17 cellular contexts compared by ENCODE assay signal in genomic region chr19:38227272-38228004, GRCh38. TPM values are rescaled to one million over a fixed set of nuclear protein-coding genes. Genes with fewer than 3 reads are reported as not detected.
DNase-seq lines count a peak whose midpoint lies in the region; ATAC-seq, FAIRE-seq and TF ChIP-seq lines count a peak whose summit lies in the region.
"Had no signal": no experiment of that assay in that cellular context is flagged by ENCODE, and none has a peak within 500 bp of the region (broad histone marks: within the 10 kb centered on the region; RNA-seq: fewer than 3 reads in every experiment).

No MANE protein-coding gene starts in this region.

- no peak overlapping the region for H2BK120ac ChIP-seq in H9 (ENCODE audit: low read depth, low read length, poor library complexity, severe bottlenecking)

- peaks cover 23 to 40% of the 10 kb centered on the region in 2 experiments for H3K4me1 Mint-ChIP-seq in H9
- peaks cover 7% of the 10 kb centered on the region for H3K4me1 Mint-ChIP-seq in astrocyte (ENCODE audit: low read depth, unreplicated experiment)
- H3K4me1 Mint-ChIP-seq in naive thymus-derived CD4-positive, alpha-beta T cell: peaks cover 15 to 37% (median 24%) of the 10 kb centered on the region in 7 donors
- H3K4me1 Mint-ChIP-seq in CD8-positive, alpha-beta T cell (ENCODE audit: low read depth): peaks cover 26% of the 10 kb centered on the region

- H3K36me3 Mint-ChIP-seq in H9 (ENCODE audit: insufficient read depth in 1 of 3, low read depth in 3 of 3): no peaks in the 10 kb centered on the region; a peak in 1 of 7 replicates
- H3K36me3 Mint-ChIP-seq in astrocyte (ENCODE audit: low read depth, unreplicated experiment): no peaks in the 10 kb centered on the region
- H3K36me3 Mint-ChIP-seq in naive thymus-derived CD4-positive, alpha-beta T cell: peaks cover 0 to 10% (median 6%) of the 10 kb centered on the region in 5 donors
- H3K36me3 Mint-ChIP-seq in CD8-positive, alpha-beta T cell: no peaks in the 10 kb centered on the region

- POLR2A ChIA-PET in naive thymus-derived CD4-positive, alpha-beta T cell (lab: Charles Lee): no interaction called here
- POLR2A ChIA-PET in CD8-positive, alpha-beta T cell (lab: Charles Lee): no interaction called here

- peaks cover 28 to 56% (median 46%) of the 10 kb centered on the region in 11 experiments for H3K27me3 ChIP-seq in BLaER1 treated with 17β-estradiol and CSF1 and Interleukin-3, amounts not matched to agents 10 nM and 100 nM
- H3K27me3 ChIP-seq in H9 (ENCODE audit: insufficient read depth, low read length) (no peaks in the 10 kb centered on the region; the same call in 1 of the 2 replicates), astrocyte (ENCODE audit: insufficient read depth, low read length) (peaks cover 3% of the 10 kb centered on the region), body of pancreas (peaks cover 4 to 43% of the 10 kb centered on the region in 2 donors), spleen (replicated peaks in 1 of 7) (peaks cover 11 to 100% (median 86%) of the 10 kb centered on the region in 7 donors)
- H3K27me3 ChIP-seq in naive thymus-derived CD4-positive, alpha-beta T cell (ENCODE audit: control insufficient read depth in 2 of 2, insufficient read depth in 2 of 2, low read length in 2 of 2): peaks cover 5 to 29% of the 10 kb centered on the region in 2 donors
- peaks cover 38% of the 10 kb centered on the region for H3K27me3 ChIP-seq in CD8-positive, alpha-beta T cell (ENCODE audit: insufficient read depth, low read length)

- ATAC-seq in naive thymus-derived CD4-positive, alpha-beta T cell: no peak
- ATAC-seq in CD8-positive, alpha-beta T cell: no peak
- no peak for ATAC-seq in body of pancreas

- no peak overlapping the region for H4K8ac ChIP-seq in H9 (replicated peaks; ENCODE audit: insufficient read length, low read depth, low read length)

- H3K27me3 Mint-ChIP-seq in H9 (ENCODE audit: low read depth) (peaks cover 48% of the 10 kb centered on the region), astrocyte (ENCODE audit: low read depth, unreplicated experiment) (peaks cover 21% of the 10 kb centered on the region)
- H3K27me3 Mint-ChIP-seq in naive thymus-derived CD4-positive, alpha-beta T cell: peaks cover 56 to 76% (median 74%) of the 10 kb centered on the region in 5 donors
- peaks cover 51% of the 10 kb centered on the region for H3K27me3 Mint-ChIP-seq in CD8-positive, alpha-beta T cell (ENCODE audit: low read depth)

- H4K91ac ChIP-seq in H9 (ENCODE audit: insufficient read length, low read depth, low read length): no peak overlapping the region

- H2AFZ ChIP-seq in H9 (ENCODE audit: low read length): no peak overlapping the region
- H2AFZ ChIP-seq in astrocyte (ENCODE audit: low read depth, low read length): no peak overlapping the region

- H2BK20ac ChIP-seq in H9 (ENCODE audit: low read depth, low read length, poor library complexity, severe bottlenecking): no peak overlapping the region

- no peak overlapping the region for H3K27ac ChIP-seq in BLaER1 treated with 17β-estradiol and CSF1 and Interleukin-3, amounts not matched to agents 10 nM and 100 nM
- H3K27ac ChIP-seq in H9 (ENCODE audit: insufficient read length, low read depth, low read length) (no peak overlapping the region), astrocyte (ENCODE audit: low read depth, low read length) (no peak overlapping the region), body of pancreas (no peak overlapping the region), spleen (no peak overlapping the region)
- no peak overlapping the region for H3K27ac ChIP-seq in naive thymus-derived CD4-positive, alpha-beta T cell (ENCODE audit: low read depth, low read length)
- H3K27ac ChIP-seq in CD8-positive, alpha-beta T cell (ENCODE audit: low read depth, low read length): no peak overlapping the region
- H3K27ac ChIP-seq: adrenal gland, sigmoid colon, thyroid gland had no signal

- H3K4ac ChIP-seq in H9 (ENCODE audit: low read depth, low read length): no peak overlapping the region

- H3K27ac Mint-ChIP-seq in H9 (peak overlapping the region in 1 of 3 experiments; percentile 94; a peak in 2 of 7 replicates), astrocyte (ENCODE audit: unreplicated experiment) (no peak overlapping the region)
- no peak overlapping the region for H3K27ac Mint-ChIP-seq in naive thymus-derived CD4-positive, alpha-beta T cell
- H3K27ac Mint-ChIP-seq in CD8-positive, alpha-beta T cell: no peak overlapping the region
- H3K27ac Mint-ChIP-seq: activated CD4-positive, alpha-beta T cell treated with anti-CD3 and anti-CD28 coated beads, Interleukin-2, amount 10 ng/mL, durations not matched to agents 7 days and 5 days; CD4-positive, CD25-positive, alpha-beta regulatory T cell had no signal

- no peak overlapping the region for H2BK5ac ChIP-seq in H9 (ENCODE audit: insufficient read length, low read length)

- no peak overlapping the region for H2BK15ac ChIP-seq in H9 (ENCODE audit: low read depth, low read length)

- no peak overlapping the region for H2AK5ac ChIP-seq in H9 (ENCODE audit: insufficient read length, low read length)

- no peak overlapping the region for H3K18ac ChIP-seq in H9 (ENCODE audit: insufficient read length, low read depth, low read length)

- no peak overlapping the region for H3K23ac ChIP-seq in H9 (ENCODE audit: insufficient read length, low read depth, low read length)

- H3K56ac ChIP-seq in H9 (ENCODE audit: insufficient read length, low read depth, low read length): no peak overlapping the region

- no peak overlapping the region for H2BK12ac ChIP-seq in H9 (ENCODE audit: insufficient read length, low read depth, low read length)

- H3K9me3 Mint-ChIP-seq in H9 (no peaks in the 10 kb centered on the region; a peak in 1 of 5 replicates), astrocyte (ENCODE audit: unreplicated experiment) (no peaks in the 10 kb centered on the region)
- H3K9me3 Mint-ChIP-seq in naive thymus-derived CD4-positive, alpha-beta T cell: peaks cover 0 to 7% (median 0%) of the 10 kb centered on the region in 11 donors
- no peaks in the 10 kb centered on the region for H3K9me3 Mint-ChIP-seq in CD8-positive, alpha-beta T cell
- H3K9me3 Mint-ChIP-seq: activated CD4-positive, alpha-beta T cell treated with anti-CD3 and anti-CD28 coated beads, Interleukin-2, amount 10 ng/mL, durations not matched to agents 7 days and 5 days; central memory CD8-positive, alpha-beta T cell had no signal

- no peak for FAIRE-seq in astrocyte (lab: Jason Lieb, UNC)

- no peaks in the 10 kb centered on the region for H3K79me1 ChIP-seq in H9 (ENCODE audit: insufficient read depth, low read depth, low read length, poor library complexity, severe bottlenecking)

- H3K23me2 ChIP-seq in H9 (ENCODE audit: insufficient read length, low read depth, low read length, poor library complexity, severe bottlenecking): peaks cover 9% of the 10 kb centered on the region

- H4K5ac ChIP-seq in H9 (ENCODE audit: insufficient read length, low read depth, low read length): no peak overlapping the region

- no peak for TF ChIP-seq POLR2A in body of pancreas (IDR thresholded peaks at IDR 0.05)
- no peak for TF ChIP-seq POLR2A in spleen (IDR thresholded peaks at IDR 0.05)

- DNase-seq in H9 (no peak), astrocyte (ENCODE audit: low read depth) (no peak), body of pancreas (no peak), spleen (no peak)
- no peak for DNase-seq in naive thymus-derived CD4-positive, alpha-beta T cell
- DNase-seq in CD8-positive, alpha-beta T cell: no peak
- DNase-seq: activated CD4-positive, alpha-beta T cell treated with anti-CD3 and anti-CD28 coated beads, Interleukin-2, amount 10 ng/mL, durations not matched to agents 7 days and 5 days; adrenal gland; CD4-positive, CD25-positive, alpha-beta regulatory T cell; foreskin fibroblast; sigmoid colon; stimulated activated CD4-positive, alpha-beta T cell treated with anti-CD3 and anti-CD28 coated beads, Interleukin-4, amount 100 ng/mL, for 24 hours; T-helper 9 cell; thyroid gland had no signal

- intact Hi-C loops in naive thymus-derived CD4-positive, alpha-beta T cell (cut with micrococcal nuclease): loop anchor here in 1 of 2 donors (5.0 kb wide), 1 partner anchor 110 kb away; the partner anchor contains the start of gene CATSPERG
- intact Hi-C loops in CD8-positive, alpha-beta T cell (cut with DNase I, micrococcal nuclease): loop anchor here (5.0 to 10.0 kb wide), 2 partner anchors 183 to 325 kb away; no protein-coding TSS in a partner anchor
- intact Hi-C loops in body of pancreas (cut with DNase I): no loop called here
- intact Hi-C loops in spleen (cut with DNase I; ENCODE audit: low total_unique reads): loop anchor here (10.0 kb wide), 1 partner anchor 323 kb away; the partner anchor contains the start of genes SIPA1L3 and WDR87

- peaks cover 11 to 41% (median 35%) of the 10 kb centered on the region in 10 experiments; a peak in 18 of 20 replicates for H3K4me1 ChIP-seq in BLaER1 treated with 17β-estradiol and CSF1 and Interleukin-3, amounts not matched to agents 10 nM and 100 nM
- H3K4me1 ChIP-seq in H9 (ENCODE audit: insufficient read depth, low read length) (0 out of 2 replicates have a peak, but pooled peaks cover 2% of the 10 kb centered on the region), astrocyte (ENCODE audit: insufficient read depth, low read length) (peaks cover 12% of the 10 kb centered on the region), body of pancreas (peaks cover 21% of the 10 kb centered on the region), spleen (peaks cover 7 to 39% (median 28%) of the 10 kb centered on the region in 6 donors)
- H3K4me1 ChIP-seq in naive thymus-derived CD4-positive, alpha-beta T cell (ENCODE audit: control insufficient read depth in 2 of 2, insufficient read depth in 2 of 2, low read length in 2 of 2): peaks cover 3 to 7% of the 10 kb centered on the region in 2 donors
- peaks cover 20% of the 10 kb centered on the region for H3K4me1 ChIP-seq in CD8-positive, alpha-beta T cell (ENCODE audit: insufficient read depth, low read length)

- no peaks in the 10 kb centered on the region for H3K9me3 ChIP-seq in BLaER1 treated with 17β-estradiol and CSF1 and Interleukin-3, amounts not matched to agents 10 nM and 100 nM (replicated peaks in 1 of 11)
- H3K9me3 ChIP-seq in H9 (ENCODE audit: control insufficient read depth, low read depth, low read length): no peaks in the 10 kb centered on the region
- no peaks in the 10 kb centered on the region for H3K9me3 ChIP-seq in astrocyte (ENCODE audit: insufficient read depth, low read depth, low read length)
- H3K9me3 ChIP-seq in naive thymus-derived CD4-positive, alpha-beta T cell (ENCODE audit: control insufficient read depth in 2 of 3, low read length in 3 of 3): no peaks in the 10 kb centered on the region
- no peaks in the 10 kb centered on the region for H3K9me3 ChIP-seq in CD8-positive, alpha-beta T cell (ENCODE audit: low read length)
- no peaks in the 10 kb centered on the region for H3K9me3 ChIP-seq in body of pancreas
- no peaks in the 10 kb centered on the region for H3K9me3 ChIP-seq in spleen
- H3K9me3 ChIP-seq: adrenal gland, sigmoid colon, thyroid gland had no signal

- H3K4me2 ChIP-seq in BLaER1 treated with 17β-estradiol and CSF1 and Interleukin-3, amounts not matched to agents 10 nM and 100 nM: peak overlapping the region in 10 of 11 experiments; percentile 23 to 100 (median 70); a peak in 20 of 22 replicates
- peak overlapping the region; percentile 57 for H3K4me2 ChIP-seq in H9 (ENCODE audit: insufficient read depth, insufficient read length, low read length)
- H3K4me2 ChIP-seq in astrocyte (ENCODE audit: low read length): no peak overlapping the region

- H3T11ph ChIP-seq in H9 (ENCODE audit: low read length): no peak overlapping the region

- TF ChIP-seq CTCF in H9 (conservative IDR thresholded peaks at IDR 0.05) (no peak), astrocyte (IDR thresholded peaks at IDR 0.05; ENCODE audit: insufficient read depth, low read depth, low read length) (no peak), body of pancreas (IDR thresholded peaks at IDR 0.05) (no peak), spleen (IDR thresholded peaks at IDR 0.05 in 8 of 11, conservative IDR thresholded peaks at IDR 0.05 in 3 of 11) (no peak)
- no peak for TF ChIP-seq CTCF in CD8-positive, alpha-beta T cell (IDR thresholded peaks at IDR 0.05)

- peaks cover 0 to 17% (median 4%) of the 10 kb centered on the region in 11 experiments; a peak in 5 of 22 replicates for H4K20me1 ChIP-seq in BLaER1 treated with 17β-estradiol and CSF1 and Interleukin-3, amounts not matched to agents 10 nM and 100 nM
- H4K20me1 ChIP-seq in H9 (ENCODE audit: control insufficient read depth, insufficient read depth, insufficient read length) (peaks cover 2% of the 10 kb centered on the region), astrocyte (ENCODE audit: insufficient read depth, low read length) (peaks cover 12% of the 10 kb centered on the region)

- no peaks in the 10 kb centered on the region for H3K79me2 ChIP-seq in H9 (ENCODE audit: insufficient read depth, low read length)
- H3K79me2 ChIP-seq in astrocyte (ENCODE audit: insufficient read depth, low read length): peaks cover 10% of the 10 kb centered on the region

- peak overlapping the region in 1 of 11 experiments; percentile 24; a peak in 1 of 22 replicates for H3K9ac ChIP-seq in BLaER1 treated with 17β-estradiol and CSF1 and Interleukin-3, amounts not matched to agents 10 nM and 100 nM
- H3K9ac ChIP-seq in H9 (ENCODE audit: extremely low read depth, insufficient read length, low read length): no peak overlapping the region
- no peak overlapping the region for H3K9ac ChIP-seq in astrocyte (ENCODE audit: low read length)

- H3K4me3 Mint-ChIP-seq in H9: peak overlapping the region; percentile 56 to 78
- peak overlapping the region; percentile 12 for H3K4me3 Mint-ChIP-seq in astrocyte (ENCODE audit: unreplicated experiment)
- H3K4me3 Mint-ChIP-seq in naive thymus-derived CD4-positive, alpha-beta T cell: peak overlapping the region in 9 of 10 donors; percentile 13 to 59 (median 33)
- no peak overlapping the region for H3K4me3 Mint-ChIP-seq in CD8-positive, alpha-beta T cell
- H3K4me3 Mint-ChIP-seq: activated CD4-positive, alpha-beta T cell treated with anti-CD3 and anti-CD28 coated beads, Interleukin-2, amount 10 ng/mL, durations not matched to agents 7 days and 5 days; central memory CD8-positive, alpha-beta T cell had no signal

- no peak overlapping the region for H3K14ac ChIP-seq in H9 (ENCODE audit: insufficient read depth, low read length)

- H3K4me3 ChIP-seq in BLaER1 treated with 17β-estradiol and CSF1 and Interleukin-3, amounts not matched to agents 10 nM and 100 nM: peak overlapping the region in 4 of 10 experiments; percentile 16 to 19 (median 16); a peak in 2 of 20 replicates
- H3K4me3 ChIP-seq in astrocyte (ENCODE audit: insufficient read depth, low read depth, low read length) (no peak overlapping the region), body of pancreas (no peak overlapping the region), spleen (no peak overlapping the region)
- no peak overlapping the region for H3K4me3 ChIP-seq in naive thymus-derived CD4-positive, alpha-beta T cell (ENCODE audit: low read length)
- H3K4me3 ChIP-seq in CD8-positive, alpha-beta T cell (ENCODE audit: low read depth, low read length): no peak overlapping the region
- H3K4me3 ChIP-seq: adrenal gland, sigmoid colon, thyroid gland had no signal

- CTCF ChIA-PET in naive thymus-derived CD4-positive, alpha-beta T cell (lab: Charles Lee): interaction anchor here (0.6 to 0.9 kb wide), 3 partner anchors 12 to 217 kb away, joined by 3 read pairs; no protein-coding TSS in a partner anchor
- CTCF ChIA-PET in CD8-positive, alpha-beta T cell (lab: Charles Lee): interaction anchor here (0.7 to 1.8 kb wide), 6 partner anchors 11 to 328 kb away, joined by 3 to 9 read pairs (median 3); no protein-coding TSS in a partner anchor

- no peaks in the 10 kb centered on the region for H3K36me3 ChIP-seq in BLaER1 treated with 17β-estradiol and CSF1 and Interleukin-3, amounts not matched to agents 10 nM and 100 nM
- H3K36me3 ChIP-seq in astrocyte (ENCODE audit: insufficient read depth, low read length): no peaks in the 10 kb centered on the region
- no peaks in the 10 kb centered on the region for H3K36me3 ChIP-seq in naive thymus-derived CD4-positive, alpha-beta T cell (ENCODE audit: control insufficient read depth in 2 of 3, insufficient read depth in 3 of 3, low read length in 3 of 3)
- H3K36me3 ChIP-seq in CD8-positive, alpha-beta T cell (ENCODE audit: insufficient read depth, low read length): no peaks in the 10 kb centered on the region
- no peaks in the 10 kb centered on the region for H3K36me3 ChIP-seq in body of pancreas (replicated peaks in 1 of 2; ENCODE audit: insufficient read depth in 1 of 2, low read depth in 2 of 2)
- H3K36me3 ChIP-seq in spleen: no peaks in the 10 kb centered on the region
- H3K36me3 ChIP-seq: adrenal gland, sigmoid colon, thyroid gland had no signal

- WGBS in H9 (ENCODE audit: extremely low coverage, insufficient read length, low lambda C conversion rate): no CpG with 5 or more reads among the region's 11 CpGs
- WGBS in body of pancreas, 2 donors: 58 to 60% methylated on average over 10 to 11 of the region's 11 CpGs
- WGBS in spleen, 5 donors: 51 to 64% (median 61%) methylated on average over 11 of the region's 11 CpGs

RNA-seq across cellular contexts. Expression of gene DPF1, which starts 3.4 kb away (rescaled TPM):
- total RNA-seq in H9 (2021) (12.0 and 13.1 TPM in 2 replicates), astrocyte (4.0 and 4.5 TPM in 2 replicates), body of pancreas (not detected), spleen (not detected)
- under 1 TPM in 2 of 5 experiments, not detected in 3; 0.46 to 0.51 TPM for total RNA-seq in naive thymus-derived CD4-positive, alpha-beta T cell
- not detected for polyA plus RNA-seq in naive thymus-derived CD4-positive, alpha-beta T cell
- not detected for total RNA-seq in CD8-positive, alpha-beta T cell
- polyA plus RNA-seq in spleen: under 1 TPM; 0.04 to 0.06 (median 0.06) TPM
- total RNA-seq: CD4-positive, CD25-positive, alpha-beta regulatory T cell; sigmoid colon; thyroid gland had no signal
- polyA plus RNA-seq: CD4-positive, CD25-positive, alpha-beta regulatory T cell had no signal

RNA-seq across cellular contexts. Expression of gene PPP1R14A, which starts 28.7 kb away (rescaled TPM):
- total RNA-seq in H9 (2021) (18.3 and 19.6 TPM in 2 replicates), astrocyte (13.4 and 18.0 TPM in 2 replicates), body of pancreas (100 to 1,000 TPM in 1 of 2 donors, 10 to 100 TPM in 1; 54.2 to 105 TPM), spleen (100 to 1,000 TPM in 2 of 7 donors, 10 to 100 TPM in 5; 26.1 to 102 (median 54.5) TPM)
- 10 to 100 TPM in 1 of 5 experiments, 1 to 10 TPM in 1, under 1 TPM in 1, not detected in 2; 0.53 to 61.2 (median 2.1) TPM for total RNA-seq in naive thymus-derived CD4-positive, alpha-beta T cell
- not detected for polyA plus RNA-seq in naive thymus-derived CD4-positive, alpha-beta T cell
- total RNA-seq in CD8-positive, alpha-beta T cell: not detected
- 100 to 1,000 TPM in 1 of 3 donors, 10 to 100 TPM in 2; 66.7 to 145 (median 97.2) TPM for polyA plus RNA-seq in spleen
- total RNA-seq: activated CD4-positive, alpha-beta T cell treated with anti-CD3 and anti-CD28 coated beads, Interleukin-2, amount 10 ng/mL, durations not matched to agents 7 days and 5 days; Daoy had no signal
- polyA plus RNA-seq: CD4-positive, CD25-positive, alpha-beta regulatory T cell had no signal

RNA-seq across cellular contexts. Expression of gene SPINT2, which starts 36.9 kb away (rescaled TPM):
- total RNA-seq in H9 (2021) (283 and 287 TPM in 2 replicates), astrocyte (119 and 171 TPM in 2 replicates), body of pancreas (100 to 1,000 TPM; 266 to 305 TPM), spleen (10 to 100 TPM; 41.2 to 87.8 (median 59.5) TPM)
- 10 to 100 TPM; 35.5 to 56.9 (median 38.7) TPM for total RNA-seq in naive thymus-derived CD4-positive, alpha-beta T cell
- polyA plus RNA-seq in naive thymus-derived CD4-positive, alpha-beta T cell: 100 to 1,000 TPM; 120 to 139 TPM
- 10 to 100 TPM; 35.7 to 38.2 TPM for total RNA-seq in CD8-positive, alpha-beta T cell
- 10 to 100 TPM; 63.2 to 82.9 (median 65.6) TPM for polyA plus RNA-seq in spleen
